8 cellular contexts compared by ENCODE assay signal in genomic region chr9:129751841-129752801, GRCh38. TPM values are rescaled to one million over a fixed set of nuclear protein-coding genes. Genes with fewer than 3 reads are reported as not detected.
DNase-seq lines count a peak whose midpoint lies in the region; ATAC-seq and TF ChIP-seq lines count a peak whose summit lies in the region.

No MANE protein-coding gene starts in this region.

- POLR2A ChIA-PET in AG04450 (lab: Yijun Ruan, JAX) = interaction anchor here (0.7 to 2.4 kb wide), 4 partner anchors 10 to 132 kb away, joined by 3 to 18 read pairs (median 8); no protein-coding TSS in a partner anchor

- CTCF ChIA-PET in AG04450 (lab: Charles Lee) = interaction anchor here (3.2 to 5.2 kb wide), 2 partner anchors 13 to 32 kb away, joined by 15 to 48 read pairs; no protein-coding TSS in a partner anchor

- no peak overlapping the region for H2AFZ ChIP-seq in MM.1S (ENCODE audit: low read length)

- ATAC-seq in HG02981 (IDR thresholded peaks at IDR 0.05; ENCODE audit: unreplicated experiment) (no peak), GM18517 (IDR thresholded peaks at IDR 0.05; ENCODE audit: unreplicated experiment) (no peak), GM21619 (IDR thresholded peaks at IDR 0.05; ENCODE audit: unreplicated experiment) (no peak)
- no peak for ATAC-seq in effector memory CD8-positive, alpha-beta T cell (replicated peaks)

- peaks cover 8% of the 10 kb centered on the region for H3K27me3 Mint-ChIP-seq in chondrocyte (ENCODE audit: low read depth)
- H3K27me3 Mint-ChIP-seq in effector memory CD8-positive, alpha-beta T cell = peaks cover 18 to 45% of the 10 kb centered on the region in 2 donors

- peak overlapping the region; percentile 68 for H3K4me3 ChIP-seq in AG04450 (ENCODE audit: low read depth, low read length)
- H3K4me3 ChIP-seq in MM.1S (ENCODE audit: low read length) = no peak overlapping the region
- no peak overlapping the region for H3K4me3 ChIP-seq in mucosa of stomach (ENCODE audit: low read length)

- no peaks in the 10 kb centered on the region for H3K36me3 Mint-ChIP-seq in chondrocyte (ENCODE audit: low read depth)
- no peaks in the 10 kb centered on the region for H3K36me3 Mint-ChIP-seq in effector memory CD8-positive, alpha-beta T cell (ENCODE audit: insufficient read depth)

- no peaks in the 10 kb centered on the region for H3K36me3 ChIP-seq in MM.1S (replicated peaks; ENCODE audit: insufficient read depth, low read length)
- no peaks in the 10 kb centered on the region for H3K36me3 ChIP-seq in mucosa of stomach (ENCODE audit: control insufficient read depth, insufficient read depth, low read length)

- H3K4me1 ChIP-seq in MM.1S (ENCODE audit: low read length) (no peaks in the 10 kb centered on the region), mucosa of stomach (ENCODE audit: control insufficient read depth, insufficient read depth, low read length) (peaks cover 21% of the 10 kb centered on the region)

- H3K27me3 ChIP-seq in AG04450 (ENCODE audit: control insufficient read depth, insufficient read depth, low read length) (peaks cover 2% of the 10 kb centered on the region), MM.1S (replicated peaks; ENCODE audit: insufficient read depth, low read length) (peaks cover 93% of the 10 kb centered on the region), mucosa of stomach (ENCODE audit: control insufficient read depth, insufficient read depth, low read length) (peaks cover 13% of the 10 kb centered on the region)

- H3K9ac ChIP-seq in MM.1S (ENCODE audit: low read length) = no peak overlapping the region
- peak overlapping the region; percentile 3 for H3K9ac ChIP-seq in mucosa of stomach (ENCODE audit: low read length)

- H3K9me2 ChIP-seq in MM.1S (replicated peaks; ENCODE audit: insufficient read depth, low read length) = no peaks in the 10 kb centered on the region

- H3F3A ChIP-seq in MM.1S (ENCODE audit: insufficient read depth, low read length) = no peaks in the 10 kb centered on the region

- H3K27ac ChIP-seq in AG04450 (ENCODE audit: low read depth, low read length) (peak overlapping the region; percentile 21), MM.1S (ENCODE audit: low read length) (no peak overlapping the region)

- H3K27ac Mint-ChIP-seq in chondrocyte (ENCODE audit: unreplicated experiment) = no peak overlapping the region
- H3K27ac Mint-ChIP-seq in effector memory CD8-positive, alpha-beta T cell = peak overlapping the region in 1 of 2 donors; percentile 49

- TF ChIP-seq CTCF in AG04450 (IDR thresholded peaks at IDR 0.05; ENCODE audit: low read depth, low read length) (no peak), MM.1S (IDR thresholded peaks at IDR 0.05; ENCODE audit: low read length) (no peak), chondrocyte (IDR thresholded peaks at IDR 0.05) (no peak)

- no peaks in the 10 kb centered on the region for H3K9me3 Mint-ChIP-seq in chondrocyte (ENCODE audit: low read depth)
- no peaks in the 10 kb centered on the region for H3K9me3 Mint-ChIP-seq in effector memory CD8-positive, alpha-beta T cell

- no peaks in the 10 kb centered on the region for H4K20me1 ChIP-seq in MM.1S (ENCODE audit: insufficient read depth, low read length)

- H3K79me2 ChIP-seq in MM.1S (ENCODE audit: low read length) = no peaks in the 10 kb centered on the region

- peak overlapping the region; percentile 28; the same call in 1 of the 2 replicates for H3K4me2 ChIP-seq in MM.1S (ENCODE audit: low read depth, low read length)

- DNase-seq in AG04450 (ENCODE audit: low read depth, low spot score) (no peak), MM.1S (no peak), chondrocyte (ENCODE audit: low spot score) (no peak)
- no peak for DNase-seq in effector memory CD8-positive, alpha-beta T cell

- H3K9me3 ChIP-seq in AG04450 (ENCODE audit: control insufficient read depth, insufficient read depth, low read length) (no peaks in the 10 kb centered on the region), MM.1S (replicated peaks; ENCODE audit: insufficient read depth, low read length) (no peaks in the 10 kb centered on the region), mucosa of stomach (ENCODE audit: control insufficient read depth, low read length) (no peaks in the 10 kb centered on the region)

- H3K4me1 Mint-ChIP-seq in chondrocyte (ENCODE audit: low read depth) = peaks cover 25% of the 10 kb centered on the region
- H3K4me1 Mint-ChIP-seq in effector memory CD8-positive, alpha-beta T cell (ENCODE audit: low read depth in 2 of 2) = peaks cover 7 to 13% of the 10 kb centered on the region in 2 donors

- H3K4me3 Mint-ChIP-seq in chondrocyte (ENCODE audit: unreplicated experiment) = peak overlapping the region; percentile 58
- no peak overlapping the region for H3K4me3 Mint-ChIP-seq in effector memory CD8-positive, alpha-beta T cell

RNA-seq across cellular contexts. Expression of gene PTGES, which starts 0.7 kb away (rescaled TPM):
- 17.0 and 21.4 TPM in 2 replicates for polyA plus RNA-seq in AG04450 (2011; rRNA removed)
- 14.2 and 19.9 TPM in 2 replicates for polyA minus RNA-seq in AG04450 (2011; rRNA and poly(A)+ RNA removed)
- 0.95 to 3.3 TPM (median 1.3 TPM) in 3 replicates for total RNA-seq in chondrocyte

RNA-seq across cellular contexts. Expression of gene TOR1B, which starts 50.9 kb away (rescaled TPM):
- polyA plus RNA-seq in AG04450 (2011; rRNA removed) = 26.3 and 31.0 TPM in 2 replicates
- polyA minus RNA-seq in AG04450 (2011; rRNA and poly(A)+ RNA removed) = 13.4 and 14.1 TPM in 2 replicates
- total RNA-seq in chondrocyte = 39.4 to 44.2 TPM (median 39.8 TPM) in 3 replicates
